24 cellular contexts compared by ENCODE assay signal in the genomic region with DNA sequence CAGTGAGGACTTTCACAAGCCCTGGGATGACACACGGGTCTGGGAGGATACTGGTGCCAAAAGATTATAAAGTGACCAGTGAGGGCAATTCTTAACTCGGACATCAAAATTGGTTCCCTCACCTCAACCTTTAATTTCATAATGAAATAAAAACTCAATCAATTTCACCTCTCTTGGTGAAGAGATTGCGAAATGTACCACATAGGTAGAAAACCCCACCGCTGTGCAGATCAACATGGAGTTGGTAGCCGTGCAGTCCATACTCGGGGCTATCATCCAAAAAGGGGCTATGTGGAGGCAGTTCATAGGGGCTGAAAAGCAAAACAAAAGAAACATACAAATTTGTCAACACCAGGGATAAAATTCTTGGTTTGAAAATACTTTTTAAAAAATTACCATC. TPM values are rescaled to one million over a fixed set of nuclear protein-coding genes. Genes with fewer than 3 reads are reported as not detected.
A peak's percentile ranks its signal among the peaks of the same experiment; 100 is the strongest.
DNase-seq lines count a peak whose midpoint lies in the region; ATAC-seq, FAIRE-seq and TF ChIP-seq lines count a peak whose summit lies in the region.
"Had no signal": no experiment of that assay in that cellular context is flagged by ENCODE, and none has a peak within 500 bp of the region (broad histone marks: within the 10 kb centered on the region; RNA-seq: fewer than 3 reads in every experiment).

No MANE protein-coding gene starts in this region.

- H3K9ac ChIP-seq in HepG2 (ENCODE audit: insufficient read depth, low read depth, low read length) (no peak overlapping the region), K562 (ENCODE audit: insufficient read depth in 1 of 2, low read depth in 2 of 2, low read length in 2 of 2) (no peak overlapping the region), keratinocyte (ENCODE audit: control insufficient read depth, extremely low read depth, insufficient read depth, low read length) (no peak overlapping the region)
- H3K9ac ChIP-seq: BLaER1 had no signal

- H3K9me3 ChIP-seq in HepG2 (ENCODE audit: low read length) (no peaks in the 10 kb centered on the region), right lobe of liver (no peaks in the 10 kb centered on the region), K562 (replicated peaks; ENCODE audit: control insufficient read depth, insufficient read depth, low read depth, low read length) (no peaks in the 10 kb centered on the region), keratinocyte (ENCODE audit: control insufficient read depth, low read depth, low read length) (no peaks in the 10 kb centered on the region)
- H3K9me3 ChIP-seq in CD8-positive, alpha-beta T cell (ENCODE audit: low read length): no peaks in the 10 kb centered on the region
- H3K9me3 ChIP-seq: BE2C, BLaER1, Caco-2 had no signal

- no peaks in the 10 kb centered on the region for H3K9me3 Mint-ChIP-seq in CD8-positive, alpha-beta T cell
- H3K9me3 Mint-ChIP-seq: CD14-positive monocyte; CD4-positive, alpha-beta memory T cell had no signal

- no peak for ATAC-seq in HepG2
- ATAC-seq in right lobe of liver: no peak
- no peak for ATAC-seq in K562
- ATAC-seq in GM21423 (IDR thresholded peaks at IDR 0.05; ENCODE audit: unreplicated experiment): no peak
- ATAC-seq in CD8-positive, alpha-beta T cell: no peak

- POLR2A ChIA-PET in HepG2 (lab: Yijun Ruan, JAX) (no interaction called here), K562 (lab: Yijun Ruan, JAX) (no interaction called here)
- POLR2A ChIA-PET in CD8-positive, alpha-beta T cell (lab: Charles Lee): no interaction called here

- H3K27ac ChIP-seq in HepG2 (ENCODE audit: extremely low read length, insufficient read depth, low read length) (no peak overlapping the region), right lobe of liver (no peak overlapping the region), K562 (ENCODE audit: extremely low read depth, low read depth, low read length) (no peak overlapping the region), keratinocyte (ENCODE audit: control insufficient read depth, insufficient read depth, low read length) (no peak overlapping the region)
- no peak overlapping the region for H3K27ac ChIP-seq in CD8-positive, alpha-beta T cell (ENCODE audit: low read depth, low read length)
- H3K27ac ChIP-seq: BLaER1 had no signal

- H2AFZ ChIP-seq in HepG2 (ENCODE audit: low read length) (no peak overlapping the region), K562 (ENCODE audit: low read depth, low read length) (no peak overlapping the region), keratinocyte (ENCODE audit: control insufficient read depth, low read length) (no peak overlapping the region)

- FAIRE-seq in HepG2 (lab: Jason Lieb, UNC) (no peak), K562 (lab: Jason Lieb, UNC) (no peak), keratinocyte (lab: Jason Lieb, UNC) (no peak)
- FAIRE-seq: A204.1, G401.6, GM12891, GM19239 had no signal

- TF ChIP-seq EP300 in HepG2 (IDR thresholded peaks at IDR 0.05; ENCODE audit: low read depth in 2 of 2, low read length in 2 of 2) (no peak), HepG2 (CRISPR knock-in tag; IDR thresholded peaks at IDR 0.05; ENCODE audit: borderline replicate concordance) (no peak), Ishikawa (IDR thresholded peaks at IDR 0.05; ENCODE audit: borderline replicate concordance) (no peak), K562 (IDR thresholded peaks at IDR 0.05; ENCODE audit: low read length) (no peak)

- in situ Hi-C loops in HepG2 (cut with HindIII; ENCODE audit: extremely low pct_ligation_motif_present, low pct_unique_long_range_greater_than_20kb) (no loop called here), K562 (cut with MboI) (no loop called here)

- H3K79me2 ChIP-seq in HepG2 (ENCODE audit: insufficient read depth, low read length): no peaks in the 10 kb centered on the region
- no peaks in the 10 kb centered on the region for H3K79me2 ChIP-seq in K562 (ENCODE audit: control insufficient read depth, insufficient read depth, low read length)
- no peaks in the 10 kb centered on the region for H3K79me2 ChIP-seq in keratinocyte (ENCODE audit: control insufficient read depth, insufficient read depth, low read length)

- TF ChIP-seq RAD21 in HepG2 (CRISPR knock-in tag; IDR thresholded peaks at IDR 0.05) (no peak), Ishikawa (IDR thresholded peaks at IDR 0.05; ENCODE audit: low read depth) (no peak), K562 (CRISPR knock-in tag; conservative IDR thresholded peaks at IDR 0.05 in 1 of 2, IDR thresholded peaks at IDR 0.05 in 1 of 2) (no peak)

- dilution Hi-C loops in keratinocyte (cut with MboI; ENCODE audit: extremely low pct_ligation_motif_present, low sequenced_read_pairs): no loop called here

- no peaks in the 10 kb centered on the region for H3K27me3 Mint-ChIP-seq in CD8-positive, alpha-beta T cell (ENCODE audit: low read depth)

- H4K20me1 ChIP-seq in HepG2 (ENCODE audit: insufficient read depth, low read length) (no peaks in the 10 kb centered on the region), K562 (replicated peaks; ENCODE audit: control insufficient read depth, insufficient read depth, low read length) (no peaks in the 10 kb centered on the region), keratinocyte (ENCODE audit: control insufficient read depth, extremely low read depth, insufficient read depth, low read length) (no peaks in the 10 kb centered on the region)
- H4K20me1 ChIP-seq: BLaER1 had no signal

- no peak overlapping the region for H3K4me3 Mint-ChIP-seq in CD8-positive, alpha-beta T cell
- H3K4me3 Mint-ChIP-seq: CD14-positive monocyte; CD4-positive, alpha-beta memory T cell; CD4-positive, CD25-positive, alpha-beta regulatory T cell had no signal

- no peak overlapping the region for H3K4me2 ChIP-seq in HepG2 (ENCODE audit: low read depth, low read length)
- no peak overlapping the region for H3K4me2 ChIP-seq in K562 (ENCODE audit: insufficient read depth, low read length)
- peak overlapping the region; percentile 41 for H3K4me2 ChIP-seq in keratinocyte (ENCODE audit: control insufficient read depth, extremely low read depth, insufficient read depth, low read depth, low read length)
- H3K4me2 ChIP-seq: BLaER1 had no signal

- TF ChIP-seq CTCF in HepG2 (CRISPR knock-in tag; IDR thresholded peaks at IDR 0.05) (no peak), right lobe of liver (IDR thresholded peaks at IDR 0.05) (no peak), K562 (IDR thresholded peaks at IDR 0.05 in 2 of 3, conservative IDR thresholded peaks at IDR 0.05 in 1 of 3; ENCODE audit: insufficient read depth in 2 of 3, low read depth in 1 of 3, low read length in 3 of 3) (no peak), keratinocyte (optimal IDR thresholded peaks at IDR 0.05 in 1 of 3, IDR thresholded peaks at IDR 0.05 in 1 of 3, conservative IDR thresholded peaks at IDR 0.05 in 1 of 3; ENCODE audit: extremely low read depth in 1 of 3, insufficient read depth in 2 of 3, low read length in 3 of 3) (no peak)
- no peak for TF ChIP-seq CTCF in CD8-positive, alpha-beta T cell (IDR thresholded peaks at IDR 0.05)

- no peaks in the 10 kb centered on the region for H3K36me3 ChIP-seq in HepG2 (replicated peaks in 1 of 2; ENCODE audit: control insufficient read depth in 1 of 2, insufficient read depth in 2 of 2, low read length in 2 of 2)
- H3K36me3 ChIP-seq in right lobe of liver: no peaks in the 10 kb centered on the region
- H3K36me3 ChIP-seq in K562 (ENCODE audit: control insufficient read depth, insufficient read depth, low read length): no peaks in the 10 kb centered on the region
- H3K36me3 ChIP-seq in keratinocyte (ENCODE audit: control insufficient read depth in 2 of 2, extremely low read depth in 1 of 2, insufficient read depth in 2 of 2, low read length in 2 of 2): no peaks in the 10 kb centered on the region
- no peaks in the 10 kb centered on the region for H3K36me3 ChIP-seq in CD8-positive, alpha-beta T cell (ENCODE audit: insufficient read depth, low read length)
- H3K36me3 ChIP-seq: BE2C, BLaER1 had no signal

- no peak overlapping the region for H3K4me3 ChIP-seq in HepG2 (replicated peaks in 1 of 3; ENCODE audit: insufficient read depth in 1 of 3, low read depth in 2 of 3, low read length in 3 of 3)
- no peak overlapping the region for H3K4me3 ChIP-seq in right lobe of liver
- H3K4me3 ChIP-seq in K562: no peak overlapping the region
- no peak overlapping the region for H3K4me3 ChIP-seq in keratinocyte (ENCODE audit: control insufficient read depth in 2 of 3, extremely low read depth in 1 of 3, insufficient read depth in 2 of 3, low read depth in 1 of 3, low read length in 3 of 3)
- H3K4me3 ChIP-seq in CD8-positive, alpha-beta T cell (ENCODE audit: low read depth, low read length): no peak overlapping the region
- H3K4me3 ChIP-seq: BLaER1 had no signal

- BruUV-seq in HepG2 (replicated peaks; lab: Mats Ljungman, UMichigan) (no TSS peak), K562 (replicated peaks; lab: Mats Ljungman, UMichigan) (no TSS peak)

- CTCF ChIA-PET in HepG2 (lab: Yijun Ruan, JAX; ENCODE audit: low intra/inter-chr PET ratio, low total read pairs) (no interaction called here), K562 (lab: Yijun Ruan, JAX; ENCODE audit: low intra/inter-chr PET ratio) (no interaction called here)
- CTCF ChIA-PET in CD8-positive, alpha-beta T cell (lab: Charles Lee): no interaction called here

- 17% methylated on average over 6 of the region's 6 CpGs for WGBS in HepG2 (ENCODE audit: low lambda C conversion rate)
- 77% methylated on average over 6 of the region's 6 CpGs for WGBS in right lobe of liver (ENCODE audit: insufficient coverage, low coverage, low lambda C conversion rate, missing lambda C conversion rate)
- WGBS in K562 (ENCODE audit: insufficient coverage, low coverage, missing lambda C conversion rate): 1% methylated on average over 6 of the region's 6 CpGs

- H3K9me1 ChIP-seq in K562 (ENCODE audit: control insufficient read depth, insufficient read depth, low read length): no peaks in the 10 kb centered on the region
- H3K9me1 ChIP-seq in keratinocyte (ENCODE audit: control insufficient read depth, extremely low read depth, insufficient read depth, low read length): no peaks in the 10 kb centered on the region

- DNase-seq in HepG2 (ENCODE audit: low spot score) (no peak), right lobe of liver (no peak), K562 (ENCODE audit: extremely low read depth in 1 of 4, low spot score in 3 of 4) (no peak), keratinocyte (ENCODE audit: low read depth, low spot score) (no peak), NCI-H748 (lab: John Stamatoyannopoulos, UW; ENCODE audit: unreplicated experiment) (no peak)
- no peak for DNase-seq in CD8-positive, alpha-beta T cell
- DNase-seq: 8988T; ACHN; BE2C; C1 segment of cervical spinal cord; Caco-2; Calu3; CD4-positive, alpha-beta memory T cell; CD4-positive, CD25-positive, alpha-beta regulatory T cell; DMS79 treated with DMSO at 0.1 percent for 48 hours; GF-D8 had no signal

- H3K27me3 ChIP-seq in HepG2 (ENCODE audit: control insufficient read depth in 1 of 2, insufficient read depth in 2 of 2, low read length in 2 of 2) (peaks cover 0 to 53% of the 10 kb centered on the region in 2 experiments; a peak in 3 of 5 replicates), right lobe of liver (no peaks in the 10 kb centered on the region), K562 (ENCODE audit: control insufficient read depth in 2 of 2, insufficient read depth in 2 of 2, low read length in 2 of 2) (peaks cover 6 to 19% of the 10 kb centered on the region in 2 experiments; a peak in 3 of 5 replicates), keratinocyte (ENCODE audit: control insufficient read depth, extremely low read depth, insufficient read depth, low read length) (peaks cover 2% of the 10 kb centered on the region)
- no peaks in the 10 kb centered on the region for H3K27me3 ChIP-seq in CD8-positive, alpha-beta T cell (ENCODE audit: insufficient read depth, low read length)
- H3K27me3 ChIP-seq: BLaER1 had no signal

- H3K36me3 Mint-ChIP-seq in CD8-positive, alpha-beta T cell: peaks cover 5% of the 10 kb centered on the region
- H3K36me3 Mint-ChIP-seq: CD14-positive monocyte; CD4-positive, alpha-beta memory T cell; CD4-positive, CD25-positive, alpha-beta regulatory T cell had no signal

- intact Hi-C loops in HepG2 (cut with micrococcal nuclease; ENCODE audit: unreplicated experiment): no loop called here
- intact Hi-C loops in right lobe of liver (cut with DNase I): loop anchor here in 1 of 2 donors (10.0 kb wide), 1 partner anchor 62 kb away; no protein-coding TSS in a partner anchor
- intact Hi-C loops in K562 (cut with micrococcal nuclease): no loop called here
- intact Hi-C loops in CD8-positive, alpha-beta T cell (cut with DNase I, micrococcal nuclease): no loop called here

- H3K4me1 ChIP-seq in HepG2 (ENCODE audit: insufficient read depth, low read length): no peaks in the 10 kb centered on the region
- H3K4me1 ChIP-seq in right lobe of liver: no peaks in the 10 kb centered on the region
- no peaks in the 10 kb centered on the region for H3K4me1 ChIP-seq in K562 (replicated peaks in 1 of 2; ENCODE audit: control insufficient read depth in 2 of 2, insufficient read depth in 2 of 2, low read length in 2 of 2)
- H3K4me1 ChIP-seq in keratinocyte (ENCODE audit: control insufficient read depth, extremely low read depth, insufficient read depth, low read length): no peaks in the 10 kb centered on the region
- H3K4me1 ChIP-seq in CD8-positive, alpha-beta T cell (ENCODE audit: insufficient read depth, low read length): no peaks in the 10 kb centered on the region
- H3K4me1 ChIP-seq: BE2C, BLaER1, Caco-2 had no signal

- H3K4me1 Mint-ChIP-seq in CD8-positive, alpha-beta T cell (ENCODE audit: low read depth): no peaks in the 10 kb centered on the region
- H3K4me1 Mint-ChIP-seq: CD14-positive monocyte; CD4-positive, alpha-beta memory T cell; CD4-positive, CD25-positive, alpha-beta regulatory T cell had no signal

- H3K27ac Mint-ChIP-seq in CD8-positive, alpha-beta T cell: no peak overlapping the region
- H3K27ac Mint-ChIP-seq: CD4-positive, CD25-positive, alpha-beta regulatory T cell had no signal

- TF ChIP-seq POLR2A in HepG2 (IDR thresholded peaks at IDR 0.05; ENCODE audit: insufficient read depth in 1 of 2, low read depth in 2 of 2, low read length in 2 of 2) (no peak), right lobe of liver (IDR thresholded peaks at IDR 0.05) (no peak), K562 (conservative IDR thresholded peaks at IDR 0.05) (no peak)

RNA-seq across cellular contexts. Expression of gene FBXO15, which starts 24.4 kb away (rescaled TPM):
- total RNA-seq in HepG2 (2016; rRNA removed; fragmentation: Illumina TruSeq; extraction: Trizol) (0.09 TPM in 1 of 2 replicates, not detected in the other), right lobe of liver (1 to 10 TPM in 1 of 6 experiments, under 1 TPM in 4, not detected in 1; 0.19 to 1.7 (median 0.60) TPM), K562 (2014; rRNA removed) (0.24 TPM in 1 of 2 replicates, not detected in the other), K562 (2014; rRNA removed; fragmentation: Illumina TruSeq; extraction: Trizol) (0.16 and 0.36 TPM in 2 replicates), K562 (2015; rRNA removed; fragmentation: Illumina TruSeq; extraction: Trizol) (0.26 and 0.43 TPM in 2 replicates), K562 (2021) (0.29 and 0.58 TPM in 2 replicates)
- total RNA-seq in HepG2 (2016; cell fraction: cytosol; rRNA removed; fragmentation: Illumina TruSeq; extraction: Trizol; ENCODE audit: low read depth): not detected in 2 replicates
- not detected in 2 replicates for total RNA-seq in HepG2 (2016; cell fraction: insoluble cytoplasmic fraction; rRNA removed; fragmentation: Illumina TruSeq; extraction: Trizol)
- total RNA-seq in HepG2 (2016; cell fraction: membrane; rRNA removed; fragmentation: Illumina TruSeq; extraction: Trizol): not detected in 2 replicates
- total RNA-seq in HepG2 (2016; cell fraction: nucleus; rRNA removed; fragmentation: Illumina TruSeq; extraction: Trizol): not detected in 2 replicates
- polyA plus RNA-seq in HepG2 (2011; rRNA removed) (0.12 and 0.46 TPM in 2 replicates), K562 (2011; rRNA removed) (0.23 and 0.25 TPM in 2 replicates), K562 (2014; fragmentation: Illumina TruSeq; extraction: Trizol) (0.07 and 0.48 TPM in 2 replicates), K562 (2014; fragmentation: Nextera tagmentation; extraction: Ambion mirVana) (under 1 TPM; 0.15 to 0.35 TPM), K562 (2014; rRNA removed) (0.08 and 0.11 TPM in 2 replicates), keratinocyte (0.11 to 0.61 TPM (median 0.26 TPM) in 3 replicates)
- polyA plus RNA-seq in HepG2 (2011; cell fraction: cytosol; rRNA removed): 0.09 and 0.11 TPM in 2 replicates
- 0.23 and 0.43 TPM in 2 replicates for polyA plus RNA-seq in HepG2 (2011; cell fraction: nucleus; rRNA removed)
- 0.16 TPM in 1 of 2 replicates, not detected in the other for polyA plus RNA-seq in HepG2 (2012)
- not detected in 2 replicates for polyA plus RNA-seq in HepG2 (2016; cell fraction: cytosol; fragmentation: Illumina TruSeq; extraction: Trizol; ENCODE audit: low read depth)
- 0.40 TPM in 1 of 2 replicates, not detected in the other for polyA plus RNA-seq in HepG2 (2016; cell fraction: insoluble cytoplasmic fraction; fragmentation: Illumina TruSeq; extraction: Trizol; ENCODE audit: low read depth)
- not detected in 2 replicates for polyA plus RNA-seq in HepG2 (2016; cell fraction: membrane; fragmentation: Illumina TruSeq; extraction: Trizol; ENCODE audit: low read depth)
- polyA plus RNA-seq in HepG2 (2016; cell fraction: nucleus; fragmentation: Illumina TruSeq; extraction: Trizol; ENCODE audit: insufficient read depth, low read depth): not detected in 2 replicates
- 0.40 TPM in 1 of 2 replicates, not detected in the other for polyA minus RNA-seq in HepG2 (2011; rRNA and poly(A)+ RNA removed; ENCODE audit: low replicate concordance)
- polyA minus RNA-seq in HepG2 (2011; cell fraction: cytosol; rRNA and poly(A)+ RNA removed): not detected in 2 replicates
- 0.37 and 0.39 TPM in 2 replicates for polyA minus RNA-seq in HepG2 (2011; cell fraction: nucleus; rRNA and poly(A)+ RNA removed)
- 0.26 TPM in 1 of 2 replicates, not detected in the other for total RNA-seq in K562 (2011; cell fraction: chromatin; rRNA removed; ENCODE audit: low replicate concordance)
- not detected in 2 replicates for total RNA-seq in K562 (2011; cell fraction: nucleolus; rRNA removed)
- 0.99 TPM in 1 of 2 replicates, not detected in the other for total RNA-seq in K562 (2011; cell fraction: nucleoplasm; rRNA removed)
- polyA plus RNA-seq in K562 (2011; cell fraction: cytosol; rRNA removed): 0.21 TPM in 1 of 2 replicates, not detected in the other
- 0.31 and 0.40 TPM in 2 replicates for polyA plus RNA-seq in K562 (2011; cell fraction: nucleus; rRNA removed)
- polyA plus RNA-seq in K562 (2012): 0.22 and 0.26 TPM in 2 replicates
- polyA minus RNA-seq in K562 (2011; rRNA and poly(A)+ RNA removed): 0.57 and 0.60 TPM in 2 replicates
- polyA minus RNA-seq in K562 (2011; cell fraction: cytosol; rRNA and poly(A)+ RNA removed): not detected in 2 replicates
- 0.13 and 0.44 TPM in 2 replicates for polyA minus RNA-seq in K562 (2011; cell fraction: nucleus; rRNA and poly(A)+ RNA removed)
- polyA plus RNA-seq in keratinocyte (2011; ENCODE audit: low read depth): 0.72 TPM
- 0.21 TPM in 2 replicates for polyA plus RNA-seq in keratinocyte (2011; cell fraction: cytosol; rRNA removed)
- 0.39 and 0.90 TPM in 2 replicates for polyA plus RNA-seq in keratinocyte (2011; cell fraction: nucleus; rRNA removed)
- 0.24 and 0.54 TPM in 2 replicates for polyA plus RNA-seq in keratinocyte (2012; ENCODE audit: low replicate concordance)
- 0.40 TPM in 1 of 3 replicates, not detected in the others for polyA minus RNA-seq in keratinocyte
- not detected for polyA minus RNA-seq in keratinocyte (2011; cell fraction: cytosol; rRNA and poly(A)+ RNA removed)
- not detected in 2 replicates for polyA minus RNA-seq in keratinocyte (2011; cell fraction: nucleus; rRNA and poly(A)+ RNA removed)
- 1 to 10 TPM; 1.0 to 1.3 TPM for total RNA-seq in CD8-positive, alpha-beta T cell
- total RNA-seq: CD4-positive, CD25-positive, alpha-beta regulatory T cell had no signal
- polyA plus RNA-seq: CD14-positive monocyte had no signal

RNA-seq across cellular contexts. Expression of gene TIMM21, which starts 25.1 kb away (rescaled TPM):
- total RNA-seq in HepG2 (2016; rRNA removed; fragmentation: Illumina TruSeq; extraction: Trizol): 55.6 and 62.3 TPM in 2 replicates
- total RNA-seq in HepG2 (2016; cell fraction: cytosol; rRNA removed; fragmentation: Illumina TruSeq; extraction: Trizol; ENCODE audit: low read depth): 35.3 and 46.1 TPM in 2 replicates
- total RNA-seq in HepG2 (2016; cell fraction: insoluble cytoplasmic fraction; rRNA removed; fragmentation: Illumina TruSeq; extraction: Trizol): 61.9 and 63.6 TPM in 2 replicates
- 71.2 and 72.9 TPM in 2 replicates for total RNA-seq in HepG2 (2016; cell fraction: membrane; rRNA removed; fragmentation: Illumina TruSeq; extraction: Trizol)
- 50.3 and 53.1 TPM in 2 replicates for total RNA-seq in HepG2 (2016; cell fraction: nucleus; rRNA removed; fragmentation: Illumina TruSeq; extraction: Trizol)
- polyA plus RNA-seq in HepG2 (2011; rRNA removed): 21.5 and 29.6 TPM in 2 replicates
- polyA plus RNA-seq in HepG2 (2011; cell fraction: cytosol; rRNA removed): 20.1 and 24.5 TPM in 2 replicates
- 28.1 and 29.2 TPM in 2 replicates for polyA plus RNA-seq in HepG2 (2011; cell fraction: nucleus; rRNA removed)
- 18.6 and 31.7 TPM in 2 replicates for polyA plus RNA-seq in HepG2 (2012)
- 62.2 and 78.6 TPM in 2 replicates for polyA plus RNA-seq in HepG2 (2016; cell fraction: cytosol; fragmentation: Illumina TruSeq; extraction: Trizol; ENCODE audit: low read depth)
- polyA plus RNA-seq in HepG2 (2016; cell fraction: insoluble cytoplasmic fraction; fragmentation: Illumina TruSeq; extraction: Trizol; ENCODE audit: low read depth): 76.6 and 85.1 TPM in 2 replicates
- 76.0 and 95.4 TPM in 2 replicates for polyA plus RNA-seq in HepG2 (2016; cell fraction: membrane; fragmentation: Illumina TruSeq; extraction: Trizol; ENCODE audit: low read depth)
- polyA plus RNA-seq in HepG2 (2016; cell fraction: nucleus; fragmentation: Illumina TruSeq; extraction: Trizol; ENCODE audit: insufficient read depth, low read depth): 116 and 118 TPM in 2 replicates
- polyA minus RNA-seq in HepG2 (2011; rRNA and poly(A)+ RNA removed; ENCODE audit: low replicate concordance): 14.0 and 39.3 TPM in 2 replicates
- 9.4 and 19.0 TPM in 2 replicates for polyA minus RNA-seq in HepG2 (2011; cell fraction: cytosol; rRNA and poly(A)+ RNA removed)
- polyA minus RNA-seq in HepG2 (2011; cell fraction: nucleus; rRNA and poly(A)+ RNA removed): 27.0 and 31.7 TPM in 2 replicates
- 10 to 100 TPM; 17.4 to 38.4 (median 20.6) TPM for total RNA-seq in right lobe of liver
- total RNA-seq in K562 (2011; cell fraction: chromatin; rRNA removed; ENCODE audit: low replicate concordance): 57.0 and 80.6 TPM in 2 replicates
- 44.4 and 51.5 TPM in 2 replicates for total RNA-seq in K562 (2011; cell fraction: nucleolus; rRNA removed)
- 66.5 and 69.2 TPM in 2 replicates for total RNA-seq in K562 (2011; cell fraction: nucleoplasm; rRNA removed)
- total RNA-seq in K562 (2014; rRNA removed): 90.7 and 94.0 TPM in 2 replicates
- total RNA-seq in K562 (2014; rRNA removed; fragmentation: Illumina TruSeq; extraction: Trizol): 56.2 and 67.4 TPM in 2 replicates
- 60.4 and 66.1 TPM in 2 replicates for total RNA-seq in K562 (2015; rRNA removed; fragmentation: Illumina TruSeq; extraction: Trizol)
- 54.7 and 64.6 TPM in 2 replicates for total RNA-seq in K562 (2021)
- polyA plus RNA-seq in K562 (2011; rRNA removed): 56.8 and 75.7 TPM in 2 replicates
- polyA plus RNA-seq in K562 (2011; cell fraction: cytosol; rRNA removed): 33.1 and 51.2 TPM in 2 replicates
- 62.3 and 82.0 TPM in 2 replicates for polyA plus RNA-seq in K562 (2011; cell fraction: nucleus; rRNA removed)
- 32.8 and 87.1 TPM in 2 replicates for polyA plus RNA-seq in K562 (2012)
- polyA plus RNA-seq in K562 (2014; fragmentation: Illumina TruSeq; extraction: Trizol): 83.3 and 84.8 TPM in 2 replicates
- 100 to 1,000 TPM; 187 to 229 TPM for polyA plus RNA-seq in K562 (2014; fragmentation: Nextera tagmentation; extraction: Ambion mirVana)
- polyA plus RNA-seq in K562 (2014; rRNA removed): 114 and 154 TPM in 2 replicates
- 58.6 and 78.6 TPM in 2 replicates for polyA minus RNA-seq in K562 (2011; rRNA and poly(A)+ RNA removed)
- 20.8 and 22.0 TPM in 2 replicates for polyA minus RNA-seq in K562 (2011; cell fraction: cytosol; rRNA and poly(A)+ RNA removed)
- polyA minus RNA-seq in K562 (2011; cell fraction: nucleus; rRNA and poly(A)+ RNA removed): 22.3 and 50.8 TPM in 2 replicates
- 42.5 to 76.0 TPM (median 58.0 TPM) in 3 replicates for polyA plus RNA-seq in keratinocyte
- polyA plus RNA-seq in keratinocyte (2011; ENCODE audit: low read depth): 122 TPM
- 46.1 and 54.5 TPM in 2 replicates for polyA plus RNA-seq in keratinocyte (2011; cell fraction: cytosol; rRNA removed)
- polyA plus RNA-seq in keratinocyte (2011; cell fraction: nucleus; rRNA removed): 45.5 and 58.7 TPM in 2 replicates
- polyA plus RNA-seq in keratinocyte (2012; ENCODE audit: low replicate concordance): 31.5 and 52.6 TPM in 2 replicates
- 20.5 to 31.8 TPM (median 22.3 TPM) in 3 replicates for polyA minus RNA-seq in keratinocyte
- polyA minus RNA-seq in keratinocyte (2011; cell fraction: cytosol; rRNA and poly(A)+ RNA removed): 14.0 TPM
- polyA minus RNA-seq in keratinocyte (2011; cell fraction: nucleus; rRNA and poly(A)+ RNA removed): 8.7 and 13.0 TPM in 2 replicates
- 10 to 100 TPM; 20.2 to 20.8 TPM for total RNA-seq in CD8-positive, alpha-beta T cell

Comparison
In these comparisons a context has a peak if more than half of its experiments do, and no peak if none do; other contexts are left out.
1. Of the 241 proteins assayed by ChIP-seq in both HepG2 and K562: peak only in HepG2: none; only in K562: none; in both: CEBPB; in neither: 240.